1 cellular context compared by ENCODE assay signal in genomic region chr1:9292361-9293240, GRCh38.
TF ChIP-seq lines count a peak whose summit lies in the region.

Gene SPSB1 (plus strand): TSS chr1:9292894. CDS start chr1:9355892, 62,998 bp downstream.

TF ChIP-seq in HEK293, 187 proteins besides CTCF, POLR2A, EP300 and RAD21 (continued from another document):
- TF ChIP-seq HIC1 (tag by site-specific recombination; IDR thresholded peaks at IDR 0.05) (peak; percentile 34; the same call in 1 of the 2 replicates), ZNF121 (tag by site-specific recombination; IDR thresholded peaks at IDR 0.05) (no peak), ZBTB7A (tag by site-specific recombination; IDR thresholded peaks at IDR 0.05; ENCODE audit: low read depth) (0 out of 2 replicates have a peak, but pooled peaks have one; percentile 46), ZNF335 (tag by site-specific recombination; conservative IDR thresholded peaks at IDR 0.05) (peak; percentile 90), KLF8 (tag by site-specific recombination; IDR thresholded peaks at IDR 0.05) (peak; percentile 55; the same call in 1 of the 2 replicates), ZNF600 (tag by site-specific recombination; IDR thresholded peaks at IDR 0.05) (no peak), ZNF423 (tag by site-specific recombination; IDR thresholded peaks at IDR 0.05) (peak; percentile 45; the same call in 1 of the 2 replicates), ZNF777 (tag by site-specific recombination; IDR thresholded peaks at IDR 0.05; ENCODE audit: borderline replicate concordance) (no peak), HOXD13 (CRISPR knock-in tag; IDR thresholded peaks at IDR 0.05; ENCODE audit: borderline replicate concordance) (no peak), ZNF626 (tag by site-specific recombination; IDR thresholded peaks at IDR 0.05) (no peak), REST (tag by site-specific recombination; IDR thresholded peaks at IDR 0.05) (no peak), BCL11B (tag by site-specific recombination; IDR thresholded peaks at IDR 0.05; ENCODE audit: low read depth) (no peak), PRDM10 (tag by site-specific recombination; IDR thresholded peaks at IDR 0.05) (no peak; the same call in 1 of the 2 replicates)
